ENCODE assay signal across 20 cellular contexts in the genomic region with DNA sequence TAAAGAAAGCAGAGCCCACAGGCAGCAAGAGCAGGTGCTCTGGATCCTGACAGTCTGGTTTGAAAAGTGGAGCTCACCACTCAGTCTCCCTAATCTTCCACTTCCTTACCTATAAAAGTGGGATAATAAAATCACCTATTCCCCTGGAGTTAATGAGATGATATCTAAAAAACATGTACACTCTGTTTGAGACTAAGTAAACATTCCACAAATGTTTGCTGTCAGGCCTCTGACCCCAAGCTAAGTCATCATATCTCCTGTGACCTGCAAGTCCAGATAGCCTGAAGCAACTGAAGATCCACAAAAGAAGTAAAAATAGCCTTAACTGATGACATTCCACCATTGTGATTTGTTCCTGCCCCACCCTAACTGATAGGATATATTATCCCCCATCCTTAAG.
DNase-seq lines count a peak whose midpoint lies in the region; ATAC-seq, FAIRE-seq and TF ChIP-seq lines count a peak whose summit lies in the region.
"Had no signal": no experiment of that assay in that cellular context is flagged by ENCODE, and none has a peak within 500 bp of the region (broad histone marks: within the 10 kb centered on the region; RNA-seq: fewer than 3 reads in every experiment).

No MANE protein-coding gene starts in this region.

- H3K4me3 Mint-ChIP-seq in memory B cell: peak overlapping the region; percentile 78
- H3K4me3 Mint-ChIP-seq in stimulated activated effector memory CD8-positive, alpha-beta T cell treated with anti-CD3 and anti-CD28 coated beads, Interleukin-12 subunit alpha, Interleukin-12 subunit beta, amount 100 ng/mL, for 72 hours: no peak overlapping the region
- H3K4me3 Mint-ChIP-seq: immature natural killer cell had no signal

- no peaks in the 10 kb centered on the region for H3K36me3 Mint-ChIP-seq in memory B cell
- H3K36me3 Mint-ChIP-seq in stimulated activated effector memory CD8-positive, alpha-beta T cell treated with anti-CD3 and anti-CD28 coated beads, Interleukin-12 subunit alpha, Interleukin-12 subunit beta, amount 100 ng/mL, for 72 hours: no peaks in the 10 kb centered on the region
- H3K36me3 Mint-ChIP-seq: immature natural killer cell had no signal

- H3K27ac Mint-ChIP-seq in memory B cell: peak overlapping the region; percentile 59
- H3K27ac Mint-ChIP-seq in stimulated activated effector memory CD8-positive, alpha-beta T cell treated with anti-CD3 and anti-CD28 coated beads, Interleukin-12 subunit alpha, Interleukin-12 subunit beta, amount 100 ng/mL, for 72 hours: no peak overlapping the region
- H3K27ac Mint-ChIP-seq: immature natural killer cell had no signal

- H3K9me3 ChIP-seq in GM12878 (replicated peaks; ENCODE audit: control insufficient read depth, insufficient read depth, low read length) (no peaks in the 10 kb centered on the region), MG63 (no peaks in the 10 kb centered on the region)
- H3K9me3 ChIP-seq: right atrium auricular region, SJCRH30 had no signal

- no peak for TF ChIP-seq RAD21 in GM12878 (IDR thresholded peaks at IDR 0.05; ENCODE audit: insufficient read depth, low read depth, low read length)

- intact Hi-C loops in GM12878 (cut with micrococcal nuclease; ENCODE audit: unreplicated experiment): loop anchor here (2.0 kb wide), 1 partner anchor 54 kb away; no protein-coding TSS in a partner anchor

- DNase-seq in EH (ENCODE audit: low read depth) (peak; percentile 62), GM12878 (ENCODE audit: low read depth, low spot score) (no peak), memory B cell (ENCODE audit: low spot score in 2 of 2) (no peak), MG63 (no peak), germinal center (ENCODE audit: low spot score) (no peak), DMS114 treated with DMSO at 0.1 percent for 48 hours (lab: John Stamatoyannopoulos, UW; ENCODE audit: unreplicated experiment) (no peak)
- no peak for DNase-seq in stimulated activated effector memory CD8-positive, alpha-beta T cell treated with anti-CD3 and anti-CD28 coated beads, Interleukin-12 subunit alpha, Interleukin-12 subunit beta, amount 100 ng/mL, for 72 hours (ENCODE audit: low spot score in 2 of 2)
- DNase-seq: activated CD4-positive, alpha-beta T cell treated with anti-CD3 and anti-CD28 coated beads for 48 hours; activated CD8-positive, alpha-beta memory T cell treated with anti-CD3 and anti-CD28 coated beads, Interleukin-2, amount 50 U/mL, for 48 hours; anterior cingulate cortex; COR-L47; immature natural killer cell; KG1; NCI-H146; NCI-H226; SJCRH30 had no signal

- no peaks in the 10 kb centered on the region for H4K20me1 ChIP-seq in GM12878 (ENCODE audit: control insufficient read depth, insufficient read depth)

- no peaks in the 10 kb centered on the region for H3K4me1 ChIP-seq in GM12878 (ENCODE audit: control insufficient read depth, insufficient read depth, low read length)
- H3K4me1 ChIP-seq: right atrium auricular region, SJCRH30 had no signal

- no peak for FAIRE-seq in GM12878 (lab: Jason Lieb, UNC)
- FAIRE-seq: GM18507 had no signal

- ATAC-seq in HG02798 (IDR thresholded peaks at IDR 0.05; ENCODE audit: poor library complexity, unreplicated experiment): peak; percentile 1
- ATAC-seq in GM12878: no peak
- ATAC-seq in memory B cell (ENCODE audit: low read depth): no peak
- ATAC-seq in stimulated activated effector memory CD8-positive, alpha-beta T cell treated with anti-CD3 and anti-CD28 coated beads, Interleukin-12 subunit alpha, Interleukin-12 subunit beta, amount 100 ng/mL, for 72 hours: no peak

- H3K4me3 ChIP-seq in GM12878 (no peak overlapping the region), MG63 (no peak overlapping the region)
- H3K4me3 ChIP-seq: right atrium auricular region, SJCRH30 had no signal

- SMC1A ChIA-PET in GM12878 (lab: Charles Lee; ENCODE audit: uncharacterized antibody, unreplicated experiment): interaction anchor here (0.7 to 1.3 kb wide), 5 partner anchors 10 to 372 kb away, joined by 3 to 4 read pairs (median 3); no protein-coding TSS in a partner anchor

- H3K27ac ChIP-seq in GM12878 (ENCODE audit: control insufficient read depth, insufficient read depth): peak overlapping the region; percentile 63; the same call in 1 of the 2 replicates
- H3K27ac ChIP-seq: epithelial cell of prostate, right atrium auricular region, SJCRH30 had no signal

- H3K27me3 ChIP-seq in GM12878 (replicated peaks in 1 of 2; ENCODE audit: control insufficient read depth in 2 of 2, insufficient read depth in 2 of 2, low read length in 1 of 2) (no peaks in the 10 kb centered on the region), MG63 (no peaks in the 10 kb centered on the region)
- H3K27me3 ChIP-seq: right atrium auricular region, SJCRH30 had no signal

- H3K4me1 Mint-ChIP-seq in memory B cell: peaks cover 14% of the 10 kb centered on the region
- no peaks in the 10 kb centered on the region for H3K4me1 Mint-ChIP-seq in stimulated activated effector memory CD8-positive, alpha-beta T cell treated with anti-CD3 and anti-CD28 coated beads, Interleukin-12 subunit alpha, Interleukin-12 subunit beta, amount 100 ng/mL, for 72 hours
- H3K4me1 Mint-ChIP-seq: immature natural killer cell had no signal

- TF ChIP-seq POLR2A in GM12878 (IDR thresholded peaks at IDR 0.05; ENCODE audit: low read depth, low read length): no peak

- in situ Hi-C loops in GM12878 (cut with MboI): no loop called here

- CTCF ChIA-PET in GM12878 (lab: Yijun Ruan, JAX): interaction anchor here (1.0 to 1.5 kb wide), 2 partner anchors 30 to 54 kb away, joined by 3 to 6 read pairs; no protein-coding TSS in a partner anchor

- TF ChIP-seq CTCF in GM12878 (IDR thresholded peaks at IDR 0.05 in 2 of 3, conservative IDR thresholded peaks at IDR 0.05 in 1 of 3; ENCODE audit: control insufficient read depth in 2 of 3, extremely low read depth in 1 of 3, insufficient read depth in 1 of 3, low read depth in 3 of 3, low read length in 3 of 3): no peak

- H3K9ac ChIP-seq in GM12878 (ENCODE audit: control insufficient read depth, insufficient read depth, low read length): no peak overlapping the region; the same call in 1 of the 2 replicates

- TSS peak; percentile 87 for BruUV-seq in GM12878 (replicated peaks; lab: Mats Ljungman, UMichigan)

- RAD21 ChIA-PET in GM12878 (lab: Charles Lee; ENCODE audit: unreplicated experiment): interaction anchor here (1.0 to 1.3 kb wide), 3 partner anchors 28 to 54 kb away, joined by 3 to 4 read pairs (median 4); no protein-coding TSS in a partner anchor

- no peaks in the 10 kb centered on the region for H3K27me3 Mint-ChIP-seq in memory B cell

- POLR2A ChIA-PET in GM12878 (lab: Charles Lee): interaction anchor here (0.8 to 2.2 kb wide), 2 partner anchors 8 to 12 kb away, joined by 3 to 4 read pairs; no protein-coding TSS in a partner anchor

- no peaks in the 10 kb centered on the region for H3K9me3 Mint-ChIP-seq in memory B cell
- peaks cover 11% of the 10 kb centered on the region for H3K9me3 Mint-ChIP-seq in stimulated activated effector memory CD8-positive, alpha-beta T cell treated with anti-CD3 and anti-CD28 coated beads, Interleukin-12 subunit alpha, Interleukin-12 subunit beta, amount 100 ng/mL, for 72 hours

- H3K4me2 ChIP-seq in GM12878 (ENCODE audit: control insufficient read depth, insufficient read depth): no peak overlapping the region

- no peak for TF ChIP-seq EP300 in GM12878 (IDR thresholded peaks at IDR 0.05; ENCODE audit: borderline replicate concordance in 1 of 2, control insufficient read depth in 1 of 2, low read depth in 2 of 2, low read length in 2 of 2)

- H3K36me3 ChIP-seq in GM12878 (ENCODE audit: control insufficient read depth in 2 of 2, insufficient read depth in 2 of 2, low read length in 1 of 2) (no peaks in the 10 kb centered on the region), MG63 (no peaks in the 10 kb centered on the region)
- H3K36me3 ChIP-seq: right atrium auricular region, SJCRH30 had no signal

- peaks cover 2% of the 10 kb centered on the region for H3K79me2 ChIP-seq in GM12878 (ENCODE audit: control insufficient read depth, insufficient read depth, low read length)

- H2AFZ ChIP-seq in GM12878 (ENCODE audit: control insufficient read depth, low read depth, low read length): no peak overlapping the region

TF ChIP-seq in GM12878, 131 proteins besides CTCF, POLR2A, EP300 and RAD21:
- no peak for TF ChIP-seq ATF7 (IDR thresholded peaks at IDR 0.05; ENCODE audit: low read depth)
- no peak for TF ChIP-seq TBL1XR1 (IDR thresholded peaks at IDR 0.05; ENCODE audit: low read depth, low read length)
- no peak for TF ChIP-seq CHD2 (IDR thresholded peaks at IDR 0.05; ENCODE audit: borderline replicate concordance, low read depth, low read length)
- TF ChIP-seq, protein P1, sequence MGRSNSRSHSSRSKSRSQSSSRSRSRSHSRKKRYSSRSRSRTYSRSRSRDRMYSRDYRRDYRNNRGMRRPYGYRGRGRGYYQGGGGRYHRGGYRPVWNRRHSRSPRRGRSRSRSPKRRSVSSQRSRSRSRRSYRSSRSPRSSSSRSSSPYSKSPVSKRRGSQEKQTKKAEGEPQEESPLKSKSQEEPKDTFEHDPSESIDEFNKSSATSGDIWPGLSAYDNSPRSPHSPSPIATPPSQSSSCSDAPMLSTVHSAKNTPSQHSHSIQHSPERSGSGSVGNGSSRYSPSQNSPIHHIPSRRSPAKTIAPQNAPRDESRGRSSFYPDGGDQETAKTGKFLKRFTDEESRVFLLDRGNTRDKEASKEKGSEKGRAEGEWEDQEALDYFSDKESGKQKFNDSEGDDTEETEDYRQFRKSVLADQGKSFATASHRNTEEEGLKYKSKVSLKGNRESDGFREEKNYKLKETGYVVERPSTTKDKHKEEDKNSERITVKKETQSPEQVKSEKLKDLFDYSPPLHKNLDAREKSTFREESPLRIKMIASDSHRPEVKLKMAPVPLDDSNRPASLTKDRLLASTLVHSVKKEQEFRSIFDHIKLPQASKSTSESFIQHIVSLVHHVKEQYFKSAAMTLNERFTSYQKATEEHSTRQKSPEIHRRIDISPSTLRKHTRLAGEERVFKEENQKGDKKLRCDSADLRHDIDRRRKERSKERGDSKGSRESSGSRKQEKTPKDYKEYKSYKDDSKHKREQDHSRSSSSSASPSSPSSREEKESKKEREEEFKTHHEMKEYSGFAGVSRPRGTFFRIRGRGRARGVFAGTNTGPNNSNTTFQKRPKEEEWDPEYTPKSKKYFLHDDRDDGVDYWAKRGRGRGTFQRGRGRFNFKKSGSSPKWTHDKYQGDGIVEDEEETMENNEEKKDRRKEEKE (IDR thresholded peaks at IDR 0.05): no peak
- no peak for TF ChIP-seq IRF4 (IDR thresholded peaks at IDR 0.05; ENCODE audit: low read depth, low read length)
